8 cellular contexts compared by ENCODE assay signal in genomic region chr7:98815313-98815712, GRCh38. TPM values are rescaled to one million over a fixed set of nuclear protein-coding genes. Genes with fewer than 3 reads are reported as not detected.
"Had no signal": no experiment of that assay in that cellular context is flagged by ENCODE, and none has a peak within 500 bp of the region (broad histone marks: within the 10 kb centered on the region; RNA-seq: fewer than 3 reads in every experiment).

No MANE protein-coding gene starts in this region.

- H3K4me3 ChIP-seq: GM23248, HAP-1 had no signal

- ATAC-seq: HCT116, HepG2 had no signal

- H3K4me1 ChIP-seq: HAP-1 had no signal

- DNase-seq: GM23248, GOT3, H7 had no signal

- H3K9me3 ChIP-seq: HAP-1 had no signal

- H3K36me3 ChIP-seq: HAP-1 had no signal

- H3K27ac ChIP-seq: GM23248, HL-60 had no signal

RNA-seq across cellular contexts. Expression of gene TMEM130, which starts 54.5 kb away (rescaled TPM):
- total RNA-seq: GM23248, HepG2, HT1080 had no signal
